In genomic region chr6:57974653-57975052, GRCh38 we compare ENCODE assay signal across 33 cellular contexts.
"Had no signal": no experiment of that assay in that cellular context is flagged by ENCODE, and none has a peak within 500 bp of the region (broad histone marks: within the 10 kb centered on the region; RNA-seq: fewer than 3 reads in every experiment).

No MANE protein-coding gene starts in this region.

- H3K27me3 ChIP-seq: MG63 had no signal

- H3K27ac ChIP-seq: KMS-11 had no signal

- DNase-seq: Karpas-422, Kasumi-1, MG63, MM.1S, MV-4-11, NCI-H1048, NCI-H1092, NCI-H1092 treated with DMSO at 0.1 percent for 48 hours, NCI-H1105, NCI-H1105 treated with DMSO at 0.1 percent for 48 hours, NCI-H1417, NCI-H1417 treated with DMSO at 0.1 percent for 48 hours, NCI-H1436, NCI-H1436 treated with DMSO at 0.1 percent for 48 hours, NCI-H1694, NCI-H1694 treated with DMSO at 0.1 percent for 48 hours, NCI-H187, NCI-H187 treated with DMSO at 0.1 percent for 48 hours, NCI-H1930, NCI-H2029, NCI-H2029 treated with DMSO at 0.1 percent for 48 hours, NCI-H2081, NCI-H2081 treated with DMSO at 0.1 percent for 48 hours, NCI-H2107, NCI-H2171, NCI-H2171 treated with DMSO at 0.1 percent for 48 hours, NCI-H2227 treated with DMSO at 0.1 percent for 48 hours, NCI-H226, NCI-H345, NCI-H446, NCI-H446 treated with DMSO at 0.1 percent for 48 hours, NCI-H510A had no signal

- H3K9me3 ChIP-seq: MG63 had no signal

- H3K9ac ChIP-seq: KMS-11 had no signal

- H3K36me3 ChIP-seq: MG63 had no signal

- H3K4me3 ChIP-seq: MG63 had no signal

- H3K4me2 ChIP-seq: KMS-11 had no signal
